25 cellular contexts compared by ENCODE assay signal in genomic region chr16:3884398-3884797, GRCh38.
"Had no signal": no experiment of that assay in that cellular context is flagged by ENCODE, and none has a peak within 500 bp of the region (broad histone marks: within the 10 kb centered on the region; RNA-seq: fewer than 3 reads in every experiment).

No MANE protein-coding gene starts in this region.

- H3K4me1 ChIP-seq: colonic mucosa had no signal

- DNase-seq: colonic mucosa; cortex of kidney; effector CD8-positive, alpha-beta T cell; effector memory CD8-positive, alpha-beta T cell; endodermal cell; erythroblast; esophagus squamous epithelium; foreskin fibroblast; foreskin melanocyte; gastrocnemius medialis; glutamatergic neuron; head of caudate nucleus; heart right ventricle; hippocampal formation; left cardiac atrium; left ventricle myocardium inferior; lower lobe of right lung; mesendoderm; midbrain; naive thymus-derived CD4-positive, alpha-beta T cell had no signal

- H3K4me3 ChIP-seq: colonic mucosa, esophagus squamous epithelium, gastrocnemius medialis, heart right ventricle, left ventricle myocardium inferior, lower lobe of right lung had no signal

- H3K9me3 ChIP-seq: colonic mucosa, esophagus squamous epithelium, gastrocnemius medialis, heart right ventricle, left ventricle myocardium inferior, lower lobe of right lung had no signal

- ATAC-seq: effector memory CD8-positive, alpha-beta T cell; esophagus mucosa; gastrocnemius medialis; heart right ventricle; left cardiac atrium; lower lobe of right lung; naive thymus-derived CD4-positive, alpha-beta T cell had no signal

- H3K27ac ChIP-seq: colonic mucosa, epithelial cell of prostate, esophagus squamous epithelium, gastrocnemius medialis, heart right ventricle, left ventricle myocardium inferior, lower lobe of right lung had no signal

- H3K27me3 ChIP-seq: colonic mucosa, esophagus squamous epithelium, gastrocnemius medialis, heart right ventricle had no signal

- H3K36me3 ChIP-seq: colonic mucosa, esophagus squamous epithelium, gastrocnemius medialis, heart right ventricle, left ventricle myocardium inferior, lower lobe of right lung had no signal

- FAIRE-seq: endometrium, islet of Langerhans, keratinocyte had no signal
